Comparison of ENCODE assay signal across 14 cellular contexts in genomic region chr14:26828741-26829140, GRCh38.
DNase-seq lines count a peak whose midpoint lies in the region; ATAC-seq and TF ChIP-seq lines count a peak whose summit lies in the region.
"Had no signal": no experiment of that assay in that cellular context is flagged by ENCODE, and none has a peak within 500 bp of the region (broad histone marks: within the 10 kb centered on the region; RNA-seq: fewer than 3 reads in every experiment).

No MANE protein-coding gene starts in this region.

- no TSS peak for BruUV-seq in PC-3 (replicated peaks; lab: Mats Ljungman, UMichigan)

- no peak overlapping the region for H3K27ac ChIP-seq in PC-3 (ENCODE audit: low read length)
- no peak overlapping the region for H3K27ac ChIP-seq in upper lobe of right lung
- H3K27ac ChIP-seq: BLaER1 treated with 17β-estradiol and CSF1 and Interleukin-3, amounts not matched to agents 10 nM and 100 nM had no signal

- POLR2A ChIA-PET in PC-3 (lab: Charles Lee; ENCODE audit: unreplicated experiment): no interaction called here

- no peaks in the 10 kb centered on the region for H3K79me2 ChIP-seq in PC-3 (ENCODE audit: low read length)

- no peak overlapping the region for H3K4me2 ChIP-seq in PC-3 (ENCODE audit: low read length)
- H3K4me2 ChIP-seq: BLaER1 treated with 17β-estradiol and CSF1 and Interleukin-3, amounts not matched to agents 10 nM and 100 nM had no signal

- CTCF ChIA-PET in PC-3 (lab: Charles Lee): no interaction called here

- H3K9me2 ChIP-seq in PC-3 (replicated peaks; ENCODE audit: low read length): no peaks in the 10 kb centered on the region

- intact Hi-C loops in PC-3 (cut with micrococcal nuclease) (loop anchor here (2.0 kb wide), 1 partner anchor 14 kb away; no protein-coding TSS in a partner anchor), upper lobe of right lung (cut with DNase I) (no loop called here)

- H3K9ac ChIP-seq in PC-3 (ENCODE audit: low read length): no peak overlapping the region
- H3K9ac ChIP-seq: BLaER1 treated with 17β-estradiol and CSF1 and Interleukin-3, amounts not matched to agents 10 nM and 100 nM had no signal

- H3F3A ChIP-seq in PC-3 (ENCODE audit: low read length, unreplicated experiment): no peaks in the 10 kb centered on the region

- H3K4me3 ChIP-seq in PC-3 (ENCODE audit: low read length) (no peak overlapping the region), upper lobe of right lung (no peak overlapping the region)
- H3K4me3 ChIP-seq: BLaER1 treated with 17β-estradiol and CSF1 and Interleukin-3, amounts not matched to agents 10 nM and 100 nM; GM12878 had no signal

- no peak for TF ChIP-seq CTCF in PC-3 (conservative IDR thresholded peaks at IDR 0.05; ENCODE audit: low read depth, low read length)
- no peak for TF ChIP-seq CTCF in upper lobe of right lung (IDR thresholded peaks at IDR 0.05)

- peaks cover 8% of the 10 kb centered on the region for H3K4me1 ChIP-seq in PC-3 (ENCODE audit: insufficient read depth, low read length)
- no peaks in the 10 kb centered on the region for H3K4me1 ChIP-seq in upper lobe of right lung
- H3K4me1 ChIP-seq: BLaER1 treated with 17β-estradiol and CSF1 and Interleukin-3, amounts not matched to agents 10 nM and 100 nM had no signal

- peak; percentile 53 for DNase-seq in NCI-H2171 treated with DMSO at 0.1 percent for 48 hours (lab: John Stamatoyannopoulos, UW)
- DNase-seq in NCI-H2171 (lab: John Stamatoyannopoulos, UW): no peak
- DNase-seq in NCI-H446 treated with DMSO at 0.1 percent for 48 hours (lab: John Stamatoyannopoulos, UW): peak; percentile 12
- peak; percentile 26 for DNase-seq in PC-3
- no peak for DNase-seq in upper lobe of right lung
- DNase-seq in middle frontal gyrus (ENCODE audit: extremely low spot score, low spot score): no peak
- DNase-seq in iPS-NIHi7 (ENCODE audit: extremely low spot score): no peak
- DNase-seq: ACHN; CD4-positive, CD25-positive, alpha-beta regulatory T cell; GOT3; H9 had no signal

- H3K27me3 ChIP-seq in PC-3 (ENCODE audit: low read length) (no peaks in the 10 kb centered on the region), upper lobe of right lung (no peaks in the 10 kb centered on the region)
- H3K27me3 ChIP-seq: BLaER1 treated with 17β-estradiol and CSF1 and Interleukin-3, amounts not matched to agents 10 nM and 100 nM had no signal

- H3K9me3 ChIP-seq in PC-3 (ENCODE audit: low read length) (no peaks in the 10 kb centered on the region), upper lobe of right lung (no peaks in the 10 kb centered on the region)
- H3K9me3 ChIP-seq: BLaER1 treated with 17β-estradiol and CSF1 and Interleukin-3, amounts not matched to agents 10 nM and 100 nM had no signal

- H2AFZ ChIP-seq in PC-3 (ENCODE audit: low read length): no peak overlapping the region

- no peaks in the 10 kb centered on the region for H4K20me1 ChIP-seq in PC-3 (ENCODE audit: low read length)
- H4K20me1 ChIP-seq: BLaER1 treated with 17β-estradiol and CSF1 and Interleukin-3, amounts not matched to agents 10 nM and 100 nM had no signal

- ATAC-seq in PC-3 (peak; percentile 72), upper lobe of right lung (peak; percentile 31), GM21528 (IDR thresholded peaks at IDR 0.05; ENCODE audit: low FRiP score, unreplicated experiment) (no peak)
- ATAC-seq: GM12878 had no signal

- H3K36me3 ChIP-seq in PC-3 (ENCODE audit: low read depth, low read length) (no peaks in the 10 kb centered on the region), upper lobe of right lung (no peaks in the 10 kb centered on the region)
- H3K36me3 ChIP-seq: BLaER1 treated with 17β-estradiol and CSF1 and Interleukin-3, amounts not matched to agents 10 nM and 100 nM had no signal

Comparison
In these comparisons a context has a peak if more than half of its experiments do, and no peak if none do; other contexts are left out.
1. DNase-seq: peak in NCI-H2171 treated with DMSO at 0.1 percent for 48 hours (single experiment), NCI-H446 treated with DMSO at 0.1 percent for 48 hours (single experiment) and PC-3 (single experiment); none in NCI-H2171 (single experiment), upper lobe of right lung (single experiment), middle frontal gyrus (single experiment) and iPS-NIHi7 (single experiment).